ENCODE assay signal across 1 cellular context in genomic region chr2:217797661-217798069, GRCh38.
TF ChIP-seq lines count a peak whose summit lies in the region.

No MANE protein-coding gene starts in this region.

TF ChIP-seq in K562, 482 proteins besides CTCF, POLR2A, EP300 and RAD21 (continued from another document):
- TF ChIP-seq, protein P1, sequence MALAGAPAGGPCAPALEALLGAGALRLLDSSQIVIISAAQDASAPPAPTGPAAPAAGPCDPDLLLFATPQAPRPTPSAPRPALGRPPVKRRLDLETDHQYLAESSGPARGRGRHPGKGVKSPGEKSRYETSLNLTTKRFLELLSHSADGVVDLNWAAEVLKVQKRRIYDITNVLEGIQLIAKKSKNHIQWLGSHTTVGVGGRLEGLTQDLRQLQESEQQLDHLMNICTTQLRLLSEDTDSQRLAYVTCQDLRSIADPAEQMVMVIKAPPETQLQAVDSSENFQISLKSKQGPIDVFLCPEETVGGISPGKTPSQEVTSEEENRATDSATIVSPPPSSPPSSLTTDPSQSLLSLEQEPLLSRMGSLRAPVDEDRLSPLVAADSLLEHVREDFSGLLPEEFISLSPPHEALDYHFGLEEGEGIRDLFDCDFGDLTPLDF (CRISPR knock-in tag; IDR thresholded peaks at IDR 0.05): no peak
- TF ChIP-seq, protein P2, sequence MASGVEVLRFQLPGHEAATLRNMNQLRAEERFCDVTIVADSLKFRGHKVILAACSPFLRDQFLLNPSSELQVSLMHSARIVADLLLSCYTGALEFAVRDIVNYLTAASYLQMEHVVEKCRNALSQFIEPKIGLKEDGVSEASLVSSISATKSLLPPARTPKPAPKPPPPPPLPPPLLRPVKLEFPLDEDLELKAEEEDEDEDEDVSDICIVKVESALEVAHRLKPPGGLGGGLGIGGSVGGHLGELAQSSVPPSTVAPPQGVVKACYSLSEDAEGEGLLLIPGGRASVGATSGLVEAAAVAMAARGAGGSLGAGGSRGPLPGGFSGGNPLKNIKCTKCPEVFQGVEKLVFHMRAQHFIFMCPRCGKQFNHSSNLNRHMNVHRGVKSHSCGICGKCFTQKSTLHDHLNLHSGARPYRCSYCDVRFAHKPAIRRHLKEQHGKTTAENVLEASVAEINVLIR (CRISPR knock-in tag; IDR thresholded peaks at IDR 0.05): no peak
- TF ChIP-seq EHMT2 (IDR thresholded peaks at IDR 0.05): 0 out of 2 replicates have a peak, but pooled peaks have one; percentile 17
- TF ChIP-seq PPARD (CRISPR knock-in tag; IDR thresholded peaks at IDR 0.05): no peak
- TF ChIP-seq POU5F1 (IDR thresholded peaks at IDR 0.05; ENCODE audit: borderline replicate concordance, low read depth, low read length, partially characterized antibody): no peak
- no peak for TF ChIP-seq MAZ (CRISPR knock-in tag; conservative IDR thresholded peaks at IDR 0.05 in 1 of 2, IDR thresholded peaks at IDR 0.05 in 1 of 2)
- TF ChIP-seq, protein P3, sequence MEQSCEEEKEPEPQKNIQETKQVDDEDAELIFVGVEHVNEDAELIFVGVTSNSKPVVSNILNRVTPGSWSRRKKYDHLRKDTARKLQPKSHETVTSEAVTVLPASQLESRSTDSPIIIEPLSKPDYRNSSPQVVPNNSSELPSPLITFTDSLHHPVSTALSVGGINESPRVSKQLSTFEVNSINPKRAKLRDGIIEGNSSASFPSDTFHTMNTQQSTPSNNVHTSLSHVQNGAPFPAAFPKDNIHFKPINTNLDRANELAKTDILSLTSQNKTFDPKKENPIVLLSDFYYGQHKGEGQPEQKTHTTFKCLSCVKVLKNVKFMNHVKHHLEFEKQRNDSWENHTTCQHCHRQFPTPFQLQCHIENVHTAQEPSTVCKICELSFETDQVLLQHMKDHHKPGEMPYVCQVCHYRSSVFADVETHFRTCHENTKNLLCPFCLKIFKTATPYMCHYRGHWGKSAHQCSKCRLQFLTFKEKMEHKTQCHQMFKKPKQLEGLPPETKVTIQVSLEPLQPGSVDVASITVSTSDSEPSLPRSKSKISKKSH (CRISPR knock-in tag; IDR thresholded peaks at IDR 0.05): no peak
- no peak for TF ChIP-seq TEAD4 (IDR thresholded peaks at IDR 0.05; ENCODE audit: low read length)
- TF ChIP-seq TEAD4 (CRISPR knock-in tag; IDR thresholded peaks at IDR 0.05; ENCODE audit: borderline replicate concordance): no peak
- no peak for TF ChIP-seq MTF1 (CRISPR knock-in tag; IDR thresholded peaks at IDR 0.05; ENCODE audit: borderline replicate concordance)
- no peak for TF ChIP-seq MBD2 (IDR thresholded peaks at IDR 0.05; ENCODE audit: borderline replicate concordance, low read depth)
- TF ChIP-seq, protein P4, sequence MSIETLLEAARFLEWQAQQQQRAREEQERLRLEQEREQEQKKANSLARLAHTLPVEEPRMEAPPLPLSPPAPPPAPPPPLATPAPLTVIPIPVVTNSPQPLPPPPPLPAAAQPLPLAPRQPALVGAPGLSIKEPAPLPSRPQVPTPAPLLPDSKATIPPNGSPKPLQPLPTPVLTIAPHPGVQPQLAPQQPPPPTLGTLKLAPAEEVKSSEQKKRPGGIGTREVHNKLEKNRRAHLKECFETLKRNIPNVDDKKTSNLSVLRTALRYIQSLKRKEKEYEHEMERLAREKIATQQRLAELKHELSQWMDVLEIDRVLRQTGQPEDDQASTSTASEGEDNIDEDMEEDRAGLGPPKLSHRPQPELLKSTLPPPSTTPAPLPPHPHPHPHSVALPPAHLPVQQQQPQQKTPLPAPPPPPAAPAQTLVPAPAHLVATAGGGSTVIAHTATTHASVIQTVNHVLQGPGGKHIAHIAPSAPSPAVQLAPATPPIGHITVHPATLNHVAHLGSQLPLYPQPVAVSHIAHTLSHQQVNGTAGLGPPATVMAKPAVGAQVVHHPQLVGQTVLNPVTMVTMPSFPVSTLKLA (conservative IDR thresholded peaks at IDR 0.05): 0 out of 4 replicates have a peak, but pooled peaks of 1 of the 2 experiments have one; percentile 48
- TF ChIP-seq ZNF79 (CRISPR knock-in tag; IDR thresholded peaks at IDR 0.05; ENCODE audit: low read depth): no peak
- no peak for TF ChIP-seq THAP12 (CRISPR knock-in tag; IDR thresholded peaks at IDR 0.05)
- peak; percentile 89 for TF ChIP-seq MAFG (tag; conservative IDR thresholded peaks at IDR 0.05)
- no peak for TF ChIP-seq MTA3 (IDR thresholded peaks at IDR 0.05; ENCODE audit: borderline replicate concordance)
- no peak for TF ChIP-seq CCNT2 (IDR thresholded peaks at IDR 0.05; ENCODE audit: borderline replicate concordance, extremely low read depth, insufficient read length, low read depth, low read length)
- TF ChIP-seq GATAD2A (IDR thresholded peaks at IDR 0.05): no peak
- no peak for TF ChIP-seq FOXP1 (CRISPR knock-in tag; IDR thresholded peaks at IDR 0.05)
- no peak for TF ChIP-seq PRPF4 (IDR thresholded peaks at IDR 0.05; ENCODE audit: insufficient read depth, low read depth, low read length, poor library complexity, severe bottlenecking)
- peak; percentile 84 for TF ChIP-seq NFE2 (IDR thresholded peaks at IDR 0.05; ENCODE audit: low read depth)
- TF ChIP-seq TBL1XR1 (IDR thresholded peaks at IDR 0.05; ENCODE audit: low read length in 2 of 2): no peak
- TF ChIP-seq, protein P5, sequence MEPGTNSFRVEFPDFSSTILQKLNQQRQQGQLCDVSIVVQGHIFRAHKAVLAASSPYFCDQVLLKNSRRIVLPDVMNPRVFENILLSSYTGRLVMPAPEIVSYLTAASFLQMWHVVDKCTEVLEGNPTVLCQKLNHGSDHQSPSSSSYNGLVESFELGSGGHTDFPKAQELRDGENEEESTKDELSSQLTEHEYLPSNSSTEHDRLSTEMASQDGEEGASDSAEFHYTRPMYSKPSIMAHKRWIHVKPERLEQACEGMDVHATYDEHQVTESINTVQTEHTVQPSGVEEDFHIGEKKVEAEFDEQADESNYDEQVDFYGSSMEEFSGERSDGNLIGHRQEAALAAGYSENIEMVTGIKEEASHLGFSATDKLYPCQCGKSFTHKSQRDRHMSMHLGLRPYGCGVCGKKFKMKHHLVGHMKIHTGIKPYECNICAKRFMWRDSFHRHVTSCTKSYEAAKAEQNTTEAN (CRISPR knock-in tag; IDR thresholded peaks at IDR 0.05): no peak
- no peak for TF ChIP-seq E2F4 (CRISPR knock-in tag; IDR thresholded peaks at IDR 0.05; ENCODE audit: low read depth)
- no peak for TF ChIP-seq POLR2AphosphoS2 (IDR thresholded peaks at IDR 0.05; ENCODE audit: low read length)
- TF ChIP-seq, protein P6, sequence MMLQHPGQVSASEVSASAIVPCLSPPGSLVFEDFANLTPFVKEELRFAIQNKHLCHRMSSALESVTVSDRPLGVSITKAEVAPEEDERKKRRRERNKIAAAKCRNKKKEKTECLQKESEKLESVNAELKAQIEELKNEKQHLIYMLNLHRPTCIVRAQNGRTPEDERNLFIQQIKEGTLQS (IDR thresholded peaks at IDR 0.05): peak; percentile 54
- TF ChIP-seq, protein P6 (CRISPR knock-in tag; conservative IDR thresholded peaks at IDR 0.05): no peak
- no peak for TF ChIP-seq PHB2 (IDR thresholded peaks at IDR 0.05; ENCODE audit: low read depth)
- TF ChIP-seq GABPB2 (CRISPR knock-in tag; conservative IDR thresholded peaks at IDR 0.05): no peak
- no peak for TF ChIP-seq SPI1 (IDR thresholded peaks at IDR 0.05; ENCODE audit: borderline replicate concordance, low read depth, low read length)
- TF ChIP-seq ZNF134 (CRISPR knock-in tag; conservative IDR thresholded peaks at IDR 0.05): no peak
